ENCODE assay signal across 11 cellular contexts in genomic region chr5:123438244-123438643, GRCh38. TPM values are rescaled to one million over a fixed set of nuclear protein-coding genes. Genes with fewer than 3 reads are reported as not detected.
DNase-seq lines count a peak whose midpoint lies in the region; ATAC-seq and TF ChIP-seq lines count a peak whose summit lies in the region.
"Had no signal": no experiment of that assay in that cellular context is flagged by ENCODE, and none has a peak within 500 bp of the region (broad histone marks: within the 10 kb centered on the region; RNA-seq: fewer than 3 reads in every experiment).

No MANE protein-coding gene starts in this region.

- no peak overlapping the region for H3K4me3 Mint-ChIP-seq in activated naive CD8-positive, alpha-beta T cell treated with anti-CD3 and anti-CD28 coated beads, Interleukin-2, amount 50 U/mL, for 24 hours
- no peak overlapping the region for H3K4me3 Mint-ChIP-seq in activated naive CD8-positive, alpha-beta T cell treated with anti-CD3 and anti-CD28 coated beads for 36 hours
- no peak overlapping the region for H3K4me3 Mint-ChIP-seq in stimulated activated memory B cell treated with anti-CD40 and anti-IgM and Interleukin-4, amounts not matched to agents 10 μg/mL and 1 μg/mL and 100 μg/mL, for 72 hours
- H3K4me3 Mint-ChIP-seq: nephron had no signal

- no peak overlapping the region for H3K27ac Mint-ChIP-seq in activated naive CD8-positive, alpha-beta T cell treated with anti-CD3 and anti-CD28 coated beads, Interleukin-2, amount 50 U/mL, for 24 hours
- no peak overlapping the region for H3K27ac Mint-ChIP-seq in activated naive CD8-positive, alpha-beta T cell treated with anti-CD3 and anti-CD28 coated beads for 36 hours
- H3K27ac Mint-ChIP-seq in stimulated activated memory B cell treated with anti-CD40 and anti-IgM and Interleukin-4, amounts not matched to agents 10 μg/mL and 1 μg/mL and 100 μg/mL, for 72 hours: no peak overlapping the region
- H3K27ac Mint-ChIP-seq: nephron had no signal

- H3K9me3 Mint-ChIP-seq in activated naive CD8-positive, alpha-beta T cell treated with anti-CD3 and anti-CD28 coated beads, Interleukin-2, amount 50 U/mL, for 24 hours: no peaks in the 10 kb centered on the region
- no peaks in the 10 kb centered on the region for H3K9me3 Mint-ChIP-seq in activated naive CD8-positive, alpha-beta T cell treated with anti-CD3 and anti-CD28 coated beads for 36 hours
- H3K9me3 Mint-ChIP-seq in stimulated activated memory B cell treated with anti-CD40 and anti-IgM and Interleukin-4, amounts not matched to agents 10 μg/mL and 1 μg/mL and 100 μg/mL, for 72 hours: no peaks in the 10 kb centered on the region
- H3K9me3 Mint-ChIP-seq: nephron had no signal

- H3K36me3 ChIP-seq in tibial artery: no peaks in the 10 kb centered on the region
- H3K36me3 ChIP-seq in WERI-Rb-1: no peaks in the 10 kb centered on the region

- H3K27ac ChIP-seq in tibial artery: no peak overlapping the region
- no peak overlapping the region for H3K27ac ChIP-seq in WERI-Rb-1

- H3K4me3 ChIP-seq in tibial artery (no peak overlapping the region), WERI-Rb-1 (ENCODE audit: low read depth, low read length) (no peak overlapping the region)

- DNase-seq in activated naive CD8-positive, alpha-beta T cell treated with anti-CD3 and anti-CD28 coated beads, Interleukin-2, amount 50 U/mL, for 24 hours: no peak
- DNase-seq in activated naive CD8-positive, alpha-beta T cell treated with anti-CD3 and anti-CD28 coated beads for 36 hours: no peak
- no peak for DNase-seq in tibial artery
- DNase-seq in NCI-H146 treated with DMSO at 0.1 percent for 48 hours (lab: John Stamatoyannopoulos, UW; ENCODE audit: unreplicated experiment): no peak
- no peak for DNase-seq in WERI-Rb-1
- DNase-seq: NK-92 treated with Interleukin-12 subunit alpha and Interleukin-12 subunit beta, amount 100 ng/mL, for 24 hours; T1000 had no signal

- H3K4me1 ChIP-seq in tibial artery: no peaks in the 10 kb centered on the region

- no peaks in the 10 kb centered on the region for H3K27me3 ChIP-seq in tibial artery
- no peaks in the 10 kb centered on the region for H3K27me3 ChIP-seq in WERI-Rb-1 (ENCODE audit: insufficient read depth, low read depth, severe bottlenecking)

- peak; percentile 60 for ATAC-seq in activated naive CD8-positive, alpha-beta T cell treated with anti-CD3 and anti-CD28 coated beads, Interleukin-2, amount 50 U/mL, for 24 hours
- peak; percentile 78 for ATAC-seq in GM21825 (IDR thresholded peaks at IDR 0.05; ENCODE audit: unreplicated experiment)
- peak; percentile 82 for ATAC-seq in HG03460 (IDR thresholded peaks at IDR 0.05; ENCODE audit: unreplicated experiment)
- ATAC-seq in stimulated activated memory B cell treated with anti-CD40 and anti-IgM and Interleukin-4, amounts not matched to agents 10 μg/mL and 1 μg/mL and 100 μg/mL, for 72 hours: peak; percentile 50

- no peaks in the 10 kb centered on the region for H3K36me3 Mint-ChIP-seq in activated naive CD8-positive, alpha-beta T cell treated with anti-CD3 and anti-CD28 coated beads, Interleukin-2, amount 50 U/mL, for 24 hours (ENCODE audit: low read depth)
- H3K36me3 Mint-ChIP-seq in activated naive CD8-positive, alpha-beta T cell treated with anti-CD3 and anti-CD28 coated beads for 36 hours: no peaks in the 10 kb centered on the region
- no peaks in the 10 kb centered on the region for H3K36me3 Mint-ChIP-seq in stimulated activated memory B cell treated with anti-CD40 and anti-IgM and Interleukin-4, amounts not matched to agents 10 μg/mL and 1 μg/mL and 100 μg/mL, for 72 hours

- peaks cover 5% of the 10 kb centered on the region for H3K27me3 Mint-ChIP-seq in activated naive CD8-positive, alpha-beta T cell treated with anti-CD3 and anti-CD28 coated beads, Interleukin-2, amount 50 U/mL, for 24 hours
- peaks cover 5% of the 10 kb centered on the region for H3K27me3 Mint-ChIP-seq in activated naive CD8-positive, alpha-beta T cell treated with anti-CD3 and anti-CD28 coated beads for 36 hours
- H3K27me3 Mint-ChIP-seq in stimulated activated memory B cell treated with anti-CD40 and anti-IgM and Interleukin-4, amounts not matched to agents 10 μg/mL and 1 μg/mL and 100 μg/mL, for 72 hours: no peaks in the 10 kb centered on the region

- intact Hi-C loops in tibial artery (cut with DNase I; ENCODE audit: low total_unique reads): no loop called here

- H3K4me1 Mint-ChIP-seq in activated naive CD8-positive, alpha-beta T cell treated with anti-CD3 and anti-CD28 coated beads, Interleukin-2, amount 50 U/mL, for 24 hours: peaks cover 12% of the 10 kb centered on the region
- peaks cover 7% of the 10 kb centered on the region for H3K4me1 Mint-ChIP-seq in activated naive CD8-positive, alpha-beta T cell treated with anti-CD3 and anti-CD28 coated beads for 36 hours
- H3K4me1 Mint-ChIP-seq in stimulated activated memory B cell treated with anti-CD40 and anti-IgM and Interleukin-4, amounts not matched to agents 10 μg/mL and 1 μg/mL and 100 μg/mL, for 72 hours: no peaks in the 10 kb centered on the region
- H3K4me1 Mint-ChIP-seq: nephron had no signal

- no peaks in the 10 kb centered on the region for H3K9me3 ChIP-seq in tibial artery
- no peaks in the 10 kb centered on the region for H3K9me3 ChIP-seq in WERI-Rb-1 (ENCODE audit: severe bottlenecking)

- TF ChIP-seq CTCF in tibial artery (IDR thresholded peaks at IDR 0.05) (no peak), WERI-Rb-1 (IDR thresholded peaks at IDR 0.05; ENCODE audit: low read depth, low read length) (no peak)

RNA-seq across cellular contexts. Expression of gene CEP120, which starts 15.0 kb away (rescaled TPM):
- 10 to 100 TPM; 19.1 to 21.1 TPM for total RNA-seq in activated naive CD8-positive, alpha-beta T cell treated with anti-CD3 and anti-CD28 coated beads for 36 hours
